In genomic region chr4:140094701-140095420, GRCh38 we compare ENCODE assay signal across 8 cellular contexts.
DNase-seq lines count a peak whose midpoint lies in the region; ATAC-seq lines count a peak whose summit lies in the region.

No MANE protein-coding gene starts in this region.

- ATAC-seq in HG03432 (IDR thresholded peaks at IDR 0.05; ENCODE audit: unreplicated experiment), result peak; percentile 39
- no peak for ATAC-seq in HG02884 (IDR thresholded peaks at IDR 0.05; ENCODE audit: unreplicated experiment)

- DNase-seq in SKM-1 treated with dmso at 0.1 percent for 144 hours (lab: John Stamatoyannopoulos, UW; ENCODE audit: unreplicated experiment), result peak; percentile 83
- DNase-seq in anterior cingulate cortex (lab: John Stamatoyannopoulos, UW), result peak in 52 of 58 donors; percentile 3 to 78 (median 42)
- peak; percentile 83 for DNase-seq in islet precursor cell
- peak; percentile 48 to 69 for DNase-seq in stimulated activated CD4-positive, alpha-beta T cell treated with anti-CD3 and anti-CD28 coated beads, Interleukin-2, amount 100 ng/mL, for 24 hours
- DNase-seq in NCI-H2171 treated with DMSO at 0.1 percent for 48 hours (lab: John Stamatoyannopoulos, UW), result no peak
- DNase-seq in NCI-H1694 treated with DMSO at 0.1 percent for 48 hours (lab: John Stamatoyannopoulos, UW), result no peak

Comparison
In these comparisons a context has a peak if more than half of its experiments do, and no peak if none do; other contexts are left out.
1. DNase-seq: peak in SKM-1 treated with dmso at 0.1 percent for 144 hours (single experiment), anterior cingulate cortex (52 of 58), islet precursor cell (single experiment) and stimulated activated CD4-positive, alpha-beta T cell treated with anti-CD3 and anti-CD28 coated beads, Interleukin-2, amount 100 ng/mL, for 24 hours (2 of 2); none in NCI-H2171 treated with DMSO at 0.1 percent for 48 hours (single experiment) and NCI-H1694 treated with DMSO at 0.1 percent for 48 hours (single experiment).